In genomic region chr6:151293621-151294020, GRCh38 we compare ENCODE assay signal across 17 cellular contexts. TPM values are rescaled to one million over a fixed set of nuclear protein-coding genes. Genes with fewer than 3 reads are reported as not detected.
"Had no signal": no experiment of that assay in that cellular context is flagged by ENCODE, and none has a peak within 500 bp of the region (broad histone marks: within the 10 kb centered on the region; RNA-seq: fewer than 3 reads in every experiment).

No MANE protein-coding gene starts in this region.

- H3K4me1 ChIP-seq: SJSA1 had no signal

- H3K9me3 Mint-ChIP-seq: activated B cell treated with CpG ODN at 0.5 μM for 24 hours; activated CD8-positive, alpha-beta T cell treated with anti-CD3 and anti-CD28 coated beads for 36 hours; activated naive CD4-positive, alpha-beta T cell treated with anti-CD3 and anti-CD28 coated beads, Interleukin-2, amount 50 U/mL, for 24 hours; activated T-cell treated with anti-CD3 and anti-CD28 coated beads, Interleukin-2, amount 50 U/mL, for 4 hours; dendritic cell treated with granulocyte-macrophage colony-stimulating factor and Interleukin-4, amounts not matched to agents 40 ng/mL and 50 ng/mL, for 4 days; naive thymus-derived CD8-positive, alpha-beta T cell had no signal

- H3K4me3 Mint-ChIP-seq: activated B cell treated with CpG ODN at 0.5 μM for 24 hours; activated CD8-positive, alpha-beta T cell treated with anti-CD3 and anti-CD28 coated beads for 36 hours; activated naive CD4-positive, alpha-beta T cell treated with anti-CD3 and anti-CD28 coated beads, Interleukin-2, amount 50 U/mL, for 24 hours; activated T-cell treated with anti-CD3 and anti-CD28 coated beads, Interleukin-2, amount 50 U/mL, for 4 hours; dendritic cell treated with granulocyte-macrophage colony-stimulating factor and Interleukin-4, amounts not matched to agents 40 ng/mL and 50 ng/mL, for 4 days; naive thymus-derived CD8-positive, alpha-beta T cell had no signal

- ATAC-seq: activated CD8-positive, alpha-beta T cell treated with anti-CD3 and anti-CD28 coated beads for 36 hours; activated T-cell treated with anti-CD3 and anti-CD28 coated beads, Interleukin-2, amount 50 U/mL, for 4 hours; heart left ventricle; left colon; naive thymus-derived CD8-positive, alpha-beta T cell; stimulated activated naive CD8-positive, alpha-beta T cell treated with anti-CD3 and anti-CD28 coated beads, Interleukin-15, Interleukin-2, amounts not matched to agents 100 U/mL and 50 U/mL, for 24 hours had no signal

- H3K27ac Mint-ChIP-seq: activated B cell treated with CpG ODN at 0.5 μM for 24 hours; activated CD8-positive, alpha-beta T cell treated with anti-CD3 and anti-CD28 coated beads for 36 hours; activated naive CD4-positive, alpha-beta T cell treated with anti-CD3 and anti-CD28 coated beads, Interleukin-2, amount 50 U/mL, for 24 hours; dendritic cell treated with granulocyte-macrophage colony-stimulating factor and Interleukin-4, amounts not matched to agents 40 ng/mL and 50 ng/mL, for 4 days; naive thymus-derived CD8-positive, alpha-beta T cell had no signal

- H3K9me3 ChIP-seq: heart left ventricle, right atrium auricular region, SJSA1, testis had no signal

- DNase-seq: activated B cell treated with CpG ODN at 0.5 μM for 24 hours; activated CD4-positive, alpha-beta T cell treated with anti-CD3 and anti-CD28 coated beads for 48 hours; activated CD8-positive, alpha-beta T cell treated with anti-CD3 and anti-CD28 coated beads for 36 hours; activated effector memory CD4-positive, alpha-beta T cell treated with anti-CD3 and anti-CD28 coated beads, Interleukin-2, amount 50 U/mL, for 16 hours; activated T-cell treated with anti-CD3 and anti-CD28 coated beads, Interleukin-2, amount 50 U/mL, for 4 hours; caudate nucleus; effector memory CD4-positive, alpha-beta T cell; heart left ventricle; left colon; naive thymus-derived CD8-positive, alpha-beta T cell; stimulated activated naive CD8-positive, alpha-beta T cell treated with anti-CD3 and anti-CD28 coated beads, Interleukin-15, Interleukin-2, amounts not matched to agents 100 U/mL and 50 U/mL, for 24 hours; SW 1271; testis had no signal

- H3K4me3 ChIP-seq: heart left ventricle, right atrium auricular region, SJSA1, testis had no signal

- H3K4me1 Mint-ChIP-seq: activated B cell treated with CpG ODN at 0.5 μM for 24 hours had no signal

- H3K36me3 Mint-ChIP-seq: activated naive CD4-positive, alpha-beta T cell treated with anti-CD3 and anti-CD28 coated beads, Interleukin-2, amount 50 U/mL, for 24 hours had no signal

- H3K36me3 ChIP-seq: heart left ventricle, right atrium auricular region, SJSA1 had no signal

- H3K27me3 ChIP-seq: right atrium auricular region, SJSA1, testis had no signal

- H3K27ac ChIP-seq: right atrium auricular region, SJSA1, testis had no signal

RNA-seq across cellular contexts. Expression of gene AKAP12, which starts 53.9 kb away (rescaled TPM):
- total RNA-seq: naive thymus-derived CD8-positive, alpha-beta T cell had no signal
